In the genomic region with DNA sequence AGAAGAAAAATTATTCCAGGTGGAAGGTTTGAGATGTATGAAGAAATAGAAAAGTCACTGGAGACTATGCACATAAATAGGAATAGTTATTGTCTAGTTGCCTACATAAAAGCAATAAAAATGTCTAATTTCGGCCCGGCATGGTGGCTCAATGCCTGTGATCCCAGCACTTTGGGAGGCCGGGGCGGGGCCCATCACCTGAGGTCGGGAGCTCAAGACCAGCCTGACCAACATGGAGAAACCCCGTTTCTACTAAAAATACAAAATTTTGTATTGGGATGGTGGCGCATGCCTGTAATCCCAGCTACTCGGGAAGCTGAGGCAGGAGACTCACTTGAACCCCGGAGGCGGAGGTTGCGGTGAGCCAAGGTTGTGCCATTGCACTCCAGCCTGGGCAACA, we compare ENCODE assay signal across 13 cellular contexts. TPM values are rescaled to one million over a fixed set of nuclear protein-coding genes. Genes with fewer than 3 reads are reported as not detected.
DNase-seq lines count a peak whose midpoint lies in the region.
"Not testable (repeated sequence)": the region's sequence is repeated elsewhere in the genome, so short reads cannot be mapped to it uniquely, and the experiment has no call there.
"Had no signal": no experiment of that assay in that cellular context is flagged by ENCODE, and none has a peak within 500 bp of the region (broad histone marks: within the 10 kb centered on the region; RNA-seq: fewer than 3 reads in every experiment).

No MANE protein-coding gene starts in this region.

- intact Hi-C loops in activated CD4-positive, alpha-beta T cell treated with anti-CD3 and anti-CD28 coated beads, Interleukin-2, amount 10 ng/mL, durations not matched to agents 24 days and 14 days (cut with micrococcal nuclease): not testable (repeated sequence)

- not testable (repeated sequence) for H3K27ac Mint-ChIP-seq in activated CD4-positive, alpha-beta T cell treated with anti-CD3 and anti-CD28 coated beads, Interleukin-2, amount 10 ng/mL, durations not matched to agents 24 days and 14 days

- H3K4me1 Mint-ChIP-seq in activated CD4-positive, alpha-beta T cell treated with anti-CD3 and anti-CD28 coated beads, Interleukin-2, amount 10 ng/mL, durations not matched to agents 24 days and 14 days: not testable (repeated sequence)

- not testable (repeated sequence) for H3K9me3 Mint-ChIP-seq in activated CD4-positive, alpha-beta T cell treated with anti-CD3 and anti-CD28 coated beads, Interleukin-2, amount 10 ng/mL, durations not matched to agents 24 days and 14 days

- H3K4me3 Mint-ChIP-seq in activated CD4-positive, alpha-beta T cell treated with anti-CD3 and anti-CD28 coated beads, Interleukin-2, amount 10 ng/mL, durations not matched to agents 24 days and 14 days: not testable (repeated sequence)

- DNase-seq in activated CD4-positive, alpha-beta T cell treated with anti-CD3 and anti-CD28 coated beads, Interleukin-2, amount 10 ng/mL, durations not matched to agents 24 days and 14 days: peak; percentile 38
- peak; percentile 14 for DNase-seq in islet precursor cell

- H3K36me3 Mint-ChIP-seq in activated CD4-positive, alpha-beta T cell treated with anti-CD3 and anti-CD28 coated beads, Interleukin-2, amount 10 ng/mL, durations not matched to agents 24 days and 14 days (ENCODE audit: low read depth): not testable (repeated sequence)

- H3K27me3 Mint-ChIP-seq in activated CD4-positive, alpha-beta T cell treated with anti-CD3 and anti-CD28 coated beads, Interleukin-2, amount 10 ng/mL, durations not matched to agents 24 days and 14 days: peaks cover 15% of the 10 kb centered on the region

RNA-seq across cellular contexts. Expression of gene GPR148, which starts 3.4 kb away (rescaled TPM):
- total RNA-seq in activated CD4-positive, alpha-beta T cell treated with anti-CD3 and anti-CD28 coated beads, Interleukin-2, amount 10 ng/mL, durations not matched to agents 24 days and 14 days: not detected in 2 replicates
- total RNA-seq: A172; A673; B cell; Caco-2; Calu3; CD4-positive, alpha-beta memory T cell; CD4-positive, alpha-beta T cell; CD4-positive, CD25-positive, alpha-beta regulatory T cell; CD8-positive, alpha-beta memory T cell; CD8-positive, alpha-beta T cell; Daoy had no signal

RNA-seq across cellular contexts. Expression of gene AMER3, which starts 23.1 kb away (rescaled TPM):
- not detected in 2 replicates for total RNA-seq in activated CD4-positive, alpha-beta T cell treated with anti-CD3 and anti-CD28 coated beads, Interleukin-2, amount 10 ng/mL, durations not matched to agents 24 days and 14 days
- total RNA-seq: A172; A673; B cell; Calu3; CD4-positive, alpha-beta memory T cell; CD4-positive, alpha-beta T cell; CD4-positive, CD25-positive, alpha-beta regulatory T cell; CD8-positive, alpha-beta memory T cell; CD8-positive, alpha-beta T cell; Daoy had no signal
